33 cellular contexts compared by ENCODE assay signal in the genomic region with DNA sequence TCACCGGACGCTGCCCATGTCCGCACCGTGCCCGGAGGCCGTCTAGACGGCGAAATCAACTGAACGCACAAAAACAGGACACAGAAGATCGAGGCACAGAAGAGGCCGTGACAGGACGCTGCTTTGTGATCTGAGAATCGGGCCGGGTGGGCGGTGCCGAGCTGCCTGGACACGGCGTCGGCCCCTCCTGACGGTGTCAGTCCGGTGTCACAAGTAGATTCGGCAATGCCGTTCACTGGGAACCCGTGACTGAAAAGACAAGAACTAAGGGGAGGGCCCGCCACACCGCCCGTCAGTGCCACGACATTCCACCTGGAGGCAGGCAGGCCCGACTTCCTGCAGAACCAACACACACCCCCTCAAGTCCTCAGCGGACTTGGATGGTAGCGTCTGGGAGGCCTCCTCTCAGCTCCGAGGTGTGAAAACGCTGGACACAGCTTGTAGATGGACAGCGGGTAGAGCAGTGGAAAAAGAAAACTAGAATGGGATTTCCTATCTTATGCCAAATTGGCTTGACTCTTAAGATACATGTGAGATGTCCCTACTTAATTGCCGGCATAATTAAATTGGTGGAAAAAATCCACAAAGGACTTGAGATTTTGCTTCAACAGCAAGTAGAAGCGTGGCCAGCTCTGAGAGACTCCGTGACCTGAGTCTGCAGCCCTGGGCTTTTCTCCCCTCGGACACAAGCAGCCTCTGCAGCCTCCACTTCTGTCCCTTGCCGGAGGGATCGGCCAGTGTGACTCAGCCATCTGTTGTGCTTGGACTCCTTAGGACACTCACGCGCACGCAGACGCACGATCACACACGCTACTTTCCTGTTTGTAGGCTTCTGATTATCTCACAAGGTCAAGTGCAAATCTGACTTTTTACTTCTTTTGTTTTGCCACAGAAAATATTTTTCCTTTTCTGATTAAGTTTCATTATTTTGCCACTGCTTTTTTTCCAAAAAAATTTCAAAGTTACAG.
DNase-seq lines count a peak whose midpoint lies in the region; ATAC-seq, FAIRE-seq and TF ChIP-seq lines count a peak whose summit lies in the region.
"Had no signal": no experiment of that assay in that cellular context is flagged by ENCODE, and none has a peak within 500 bp of the region (broad histone marks: within the 10 kb centered on the region; RNA-seq: fewer than 3 reads in every experiment).

No MANE protein-coding gene starts in this region.

- H2AFZ ChIP-seq in endothelial cell of umbilical vein (ENCODE audit: low read depth, low read length): peak overlapping the region; percentile 75
- H2AFZ ChIP-seq in trophoblast cell (ENCODE audit: insufficient read depth, low read length, poor library complexity): no peak overlapping the region
- H2AFZ ChIP-seq: hepatocyte had no signal

- 92 to 96% (median 94%) methylated on average over 46 of the region's 46 CpGs for WGBS in heart left ventricle, 4 donors
- WGBS in trophoblast cell (ENCODE audit: extremely low coverage, insufficient coverage, insufficient read length): no CpG with 5 or more reads among the region's 46 CpGs

- H3K36me3 ChIP-seq in right atrium auricular region (peaks cover 37% of the 10 kb centered on the region), heart left ventricle (peaks cover 0 to 54% (median 30%) of the 10 kb centered on the region in 9 donors), endothelial cell of umbilical vein (ENCODE audit: control insufficient read depth in 2 of 2, extremely low read depth in 1 of 2, insufficient read depth in 2 of 2, low read length in 2 of 2) (no peaks in the 10 kb centered on the region), trophoblast cell (ENCODE audit: control insufficient read depth in 1 of 2, insufficient read depth in 2 of 2, low read length in 2 of 2) (peaks cover 7 to 16% of the 10 kb centered on the region in 2 experiments)
- H3K36me3 ChIP-seq: upper lobe of right lung had no signal

- H4K91ac ChIP-seq in trophoblast cell (ENCODE audit: low read depth, low read length): no peak overlapping the region

- TF ChIP-seq POLR2A in heart left ventricle (IDR thresholded peaks at IDR 0.05): no peak
- TF ChIP-seq POLR2A in endothelial cell of umbilical vein (IDR thresholded peaks at IDR 0.05; ENCODE audit: low read depth, low read length): no peak

- no peak overlapping the region for H4K8ac ChIP-seq in trophoblast cell (ENCODE audit: low read depth, low read length)

- H3K23ac ChIP-seq in trophoblast cell (ENCODE audit: low read length): no peak overlapping the region

- ATAC-seq in heart left ventricle (no peak), GM19324 (IDR thresholded peaks at IDR 0.05; ENCODE audit: low FRiP score, unreplicated experiment) (no peak), SK-N-SH treated with all-trans-retinoic acid at 6 μM for 48 hours (no peak), GM21576 (IDR thresholded peaks at IDR 0.05; ENCODE audit: unreplicated experiment) (no peak)
- ATAC-seq: activated CD8-positive, alpha-beta T cell treated with anti-CD3 and anti-CD28 coated beads, Interleukin-2, amount 10 ng/mL, durations not matched to agents 7 days and 5 days; body of pancreas; left lung; naive thymus-derived CD4-positive, alpha-beta T cell; T-helper 17 cell; upper lobe of right lung had no signal

- no peak overlapping the region for H4K12ac ChIP-seq in trophoblast cell (ENCODE audit: low read depth, low read length)

- dilution Hi-C loops in endothelial cell of umbilical vein (cut with MboI; ENCODE audit: extremely low pct_ligation_motif_present, low sequenced_read_pairs): no loop called here

- no peaks in the 10 kb centered on the region for H4K20me1 ChIP-seq in endothelial cell of umbilical vein (replicated peaks; ENCODE audit: control insufficient read depth, extremely low read depth, insufficient read depth, low read length)

- H3K4me3 ChIP-seq in right atrium auricular region: no peak overlapping the region
- H3K4me3 ChIP-seq in heart left ventricle: no peak overlapping the region
- peak overlapping the region in 1 of 3 experiments; percentile 29 for H3K4me3 ChIP-seq in endothelial cell of umbilical vein (replicated peaks in 1 of 3; ENCODE audit: insufficient read depth in 1 of 3, low read depth in 1 of 3, low read length in 3 of 3)
- H3K4me3 ChIP-seq in trophoblast cell (ENCODE audit: low read depth, low read length): no peak overlapping the region
- H3K4me3 ChIP-seq: body of pancreas, hepatocyte, left lung, upper lobe of right lung had no signal

- TF ChIP-seq CTCF in right atrium auricular region (IDR thresholded peaks at IDR 0.05) (no peak), heart left ventricle (IDR thresholded peaks at IDR 0.05) (no peak), endothelial cell of umbilical vein (IDR thresholded peaks at IDR 0.05; ENCODE audit: extremely low read depth in 1 of 2, insufficient read depth in 1 of 2, low read depth in 1 of 2, low read length in 2 of 2) (no peak)

- H3K79me1 ChIP-seq in trophoblast cell (ENCODE audit: low read length): peaks cover 4% of the 10 kb centered on the region

- H3K18ac ChIP-seq in trophoblast cell (ENCODE audit: low read length): no peak overlapping the region

- peak; percentile 87 for FAIRE-seq in endothelial cell of umbilical vein (lab: Jason Lieb, UNC)
- FAIRE-seq: frontal cortex, GM18507 had no signal

- no peaks in the 10 kb centered on the region for H3K9me1 ChIP-seq in endothelial cell of umbilical vein (replicated peaks; ENCODE audit: control insufficient read depth, extremely low read depth, insufficient read depth, low read length)

- peak; percentile 72 for DNase-seq in right atrium auricular region (ENCODE audit: low spot score)
- DNase-seq in heart left ventricle: no peak
- peak; percentile 92 for DNase-seq in endothelial cell of umbilical vein (ENCODE audit: low read depth, low spot score)
- peak; percentile 29 to 32 for DNase-seq in trophoblast cell
- no peak for DNase-seq in iPS-NIHi7 (ENCODE audit: extremely low spot score)
- DNase-seq: 8988T; activated CD4-positive, alpha-beta T cell treated with anti-CD3 and anti-CD28 coated beads for 1 hour; activated CD8-positive, alpha-beta T cell treated with anti-CD3 and anti-CD28 coated beads, Interleukin-2, amount 10 ng/mL, durations not matched to agents 7 days and 5 days; activated effector memory CD4-positive, alpha-beta T cell treated with Interleukin-2 at 50 U/mL for 16 hours; activated naive CD8-positive, alpha-beta T cell treated with anti-CD3 and anti-CD28 coated beads, Interleukin-2, amount 10 ng/mL, durations not matched to agents 7 days and 5 days; body of pancreas; cerebellar nuclear complex; DMS79 treated with DMSO at 0.1 percent for 48 hours; effector CD8-positive, alpha-beta T cell; left lung; naive thymus-derived CD4-positive, alpha-beta T cell; NCI-H1436; NCI-H345; NCI-H82; nucleus accumbens; SK-N-SH; stimulated activated CD4-positive, alpha-beta T cell treated with anti-CD3 and anti-CD28 coated beads, Interleukin-12 subunit alpha, Interleukin-12 subunit beta, amount 100 ng/mL, for 4 hours; stimulated activated CD4-positive, alpha-beta T cell treated with anti-CD3 and anti-CD28 coated beads, Interleukin-4, amount 100 ng/mL, for 1 hour; T-helper 17 cell; upper lobe of right lung had no signal

- no TSS peak for BruUV-seq in endothelial cell of umbilical vein (replicated peaks; lab: Mats Ljungman, UMichigan)

- CTCF ChIA-PET in endothelial cell of umbilical vein (lab: Charles Lee): interaction anchor here (1.1 to 1.4 kb wide), 2 partner anchors 10 to 91 kb away, joined by 3 to 4 read pairs; no protein-coding TSS in a partner anchor

- H3K9me3 ChIP-seq in right atrium auricular region: no peaks in the 10 kb centered on the region
- H3K9me3 ChIP-seq in heart left ventricle: no peaks in the 10 kb centered on the region
- no peaks in the 10 kb centered on the region for H3K9me3 ChIP-seq in endothelial cell of umbilical vein (replicated peaks; ENCODE audit: control insufficient read depth, insufficient read depth, low read length)
- no peaks in the 10 kb centered on the region for H3K9me3 ChIP-seq in trophoblast cell (ENCODE audit: insufficient read depth, low read depth, low read length)
- H3K9me3 ChIP-seq: body of pancreas, left lung, SK-N-SH, upper lobe of right lung had no signal

- H3K79me2 ChIP-seq in endothelial cell of umbilical vein (ENCODE audit: control insufficient read depth, insufficient read depth, low read length): no peaks in the 10 kb centered on the region
- no peaks in the 10 kb centered on the region for H3K79me2 ChIP-seq in trophoblast cell (ENCODE audit: control insufficient read depth, insufficient read depth, low read length, poor library complexity)
- H3K79me2 ChIP-seq: hepatocyte had no signal

- no peak overlapping the region for H3K14ac ChIP-seq in trophoblast cell (ENCODE audit: low read length)

- H3K4me2 ChIP-seq in endothelial cell of umbilical vein (ENCODE audit: insufficient read depth, low read length) (peak overlapping the region; percentile 76), trophoblast cell (ENCODE audit: low read length) (no peak overlapping the region)
- H3K4me2 ChIP-seq: hepatocyte, KMS-11, SK-N-SH had no signal

- H3K27me3 ChIP-seq in right atrium auricular region (no peaks in the 10 kb centered on the region), heart left ventricle (no peaks in the 10 kb centered on the region), endothelial cell of umbilical vein (ENCODE audit: control insufficient read depth in 2 of 2, insufficient read depth in 2 of 2, low read length in 2 of 2) (no peaks in the 10 kb centered on the region), trophoblast cell (ENCODE audit: insufficient read depth, low read length) (no peaks in the 10 kb centered on the region)
- H3K27me3 ChIP-seq: body of pancreas, hepatocyte, left lung, upper lobe of right lung had no signal

- no peak overlapping the region for H3K27ac ChIP-seq in right atrium auricular region
- H3K27ac ChIP-seq in heart left ventricle: no peak overlapping the region
- peak overlapping the region; percentile 91 for H3K27ac ChIP-seq in endothelial cell of umbilical vein (ENCODE audit: insufficient read depth, low read depth, low read length)
- no peak overlapping the region for H3K27ac ChIP-seq in trophoblast cell (ENCODE audit: low read depth, low read length)
- H3K27ac ChIP-seq: body of pancreas, hepatocyte, KMS-11, left lung, RWPE1, upper lobe of right lung had no signal

- H3K4me1 ChIP-seq in right atrium auricular region: no peaks in the 10 kb centered on the region
- H3K4me1 ChIP-seq in heart left ventricle: no peaks in the 10 kb centered on the region
- peaks cover 14% of the 10 kb centered on the region for H3K4me1 ChIP-seq in endothelial cell of umbilical vein (ENCODE audit: control insufficient read depth, extremely low read depth, insufficient read depth, low read length)
- H3K4me1 ChIP-seq in trophoblast cell (ENCODE audit: control insufficient read depth in 1 of 2, insufficient read depth in 2 of 2, low read length in 2 of 2): peaks cover 11% of the 10 kb centered on the region in 2 experiments
- H3K4me1 ChIP-seq: body of pancreas, left lung, upper lobe of right lung had no signal

- POLR2A ChIA-PET in endothelial cell of umbilical vein (lab: Charles Lee): no interaction called here

- no peak overlapping the region for H2BK5ac ChIP-seq in trophoblast cell (ENCODE audit: low read depth, low read length, poor library complexity)

- no peak overlapping the region for H3K4ac ChIP-seq in trophoblast cell (ENCODE audit: low read depth, low read length)

- H3K9ac ChIP-seq in endothelial cell of umbilical vein (replicated peaks; ENCODE audit: extremely low read depth, insufficient read depth, low read length) (peak overlapping the region; percentile 82), trophoblast cell (ENCODE audit: low read length) (no peak overlapping the region)
- H3K9ac ChIP-seq: KMS-11, SK-N-SH had no signal

- no peak overlapping the region for H2AK5ac ChIP-seq in trophoblast cell (ENCODE audit: low read length)

- H2BK120ac ChIP-seq in trophoblast cell (ENCODE audit: insufficient read depth, low read length, poor library complexity): no peak overlapping the region

- intact Hi-C loops in heart left ventricle (cut with DNase I) (loop anchor here in 1 of 10 donors (1.0 kb wide), 1 partner anchor 33 kb away; no protein-coding TSS in a partner anchor), endothelial cell of umbilical vein (cut with micrococcal nuclease) (loop anchor here (2.0 kb wide), 1 partner anchor 238 kb away; no protein-coding TSS in a partner anchor)

- H2BK12ac ChIP-seq in trophoblast cell (ENCODE audit: low read length): no peak overlapping the region

Comparison
In these comparisons a context has a peak if more than half of its experiments do, and no peak if none do; other contexts are left out.
1. DNase-seq: peak in right atrium auricular region (single experiment), endothelial cell of umbilical vein (single experiment) and trophoblast cell (2 of 2); none in heart left ventricle (0 of 5) and iPS-NIHi7 (single experiment).